In genomic region chr16:88855176-88855575, GRCh38 we compare ENCODE assay signal across 3 cellular contexts.
TF ChIP-seq lines count a peak whose summit lies in the region.

No MANE protein-coding gene starts in this region.

TF ChIP-seq in SK-N-SH, 30 proteins besides CTCF, POLR2A, EP300 and RAD21:
- TF ChIP-seq FOXM1 (IDR thresholded peaks at IDR 0.05; ENCODE audit: low read depth) (no peak), RFX5 (IDR thresholded peaks at IDR 0.05; ENCODE audit: low read length) (no peak), CHD2 (IDR thresholded peaks at IDR 0.05; ENCODE audit: low read length, partially characterized antibody) (no peak), SIN3A (IDR thresholded peaks at IDR 0.05; ENCODE audit: borderline replicate concordance, low read depth, low read length) (no peak), MAX (IDR thresholded peaks at IDR 0.05; ENCODE audit: low read depth) (no peak)
- TF ChIP-seq, protein P1, sequence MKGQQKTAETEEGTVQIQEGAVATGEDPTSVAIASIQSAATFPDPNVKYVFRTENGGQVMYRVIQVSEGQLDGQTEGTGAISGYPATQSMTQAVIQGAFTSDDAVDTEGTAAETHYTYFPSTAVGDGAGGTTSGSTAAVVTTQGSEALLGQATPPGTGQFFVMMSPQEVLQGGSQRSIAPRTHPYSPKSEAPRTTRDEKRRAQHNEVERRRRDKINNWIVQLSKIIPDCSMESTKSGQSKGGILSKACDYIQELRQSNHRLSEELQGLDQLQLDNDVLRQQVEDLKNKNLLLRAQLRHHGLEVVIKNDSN (IDR thresholded peaks at IDR 0.05; ENCODE audit: borderline replicate concordance, low read depth): no peak

TF ChIP-seq in SK-N-SH treated with all-trans-retinoic acid at 6 μM for 48 hours, 23 proteins besides CTCF, POLR2A, EP300 and RAD21:
- TF ChIP-seq ESRRG (CRISPR knock-in tag; IDR thresholded peaks at IDR 0.05) (no peak), ZFP30 (CRISPR knock-in tag; IDR thresholded peaks at IDR 0.05) (no peak), POU6F1 (CRISPR knock-in tag; IDR thresholded peaks at IDR 0.05; ENCODE audit: borderline replicate concordance, low read depth) (no peak), ZC3H10 (CRISPR knock-in tag; IDR thresholded peaks at IDR 0.05) (no peak), OSR1 (CRISPR knock-in tag; IDR thresholded peaks at IDR 0.05) (no peak), PPARA (CRISPR knock-in tag; IDR thresholded peaks at IDR 0.05; ENCODE audit: borderline replicate concordance) (no peak), ZNF565 (CRISPR knock-in tag; conservative IDR thresholded peaks at IDR 0.05; ENCODE audit: low read depth) (no peak), ZNF70 (CRISPR knock-in tag; IDR thresholded peaks at IDR 0.05) (no peak), CSDC2 (CRISPR knock-in tag; IDR thresholded peaks at IDR 0.05) (no peak)
- TF ChIP-seq, protein P2, sequence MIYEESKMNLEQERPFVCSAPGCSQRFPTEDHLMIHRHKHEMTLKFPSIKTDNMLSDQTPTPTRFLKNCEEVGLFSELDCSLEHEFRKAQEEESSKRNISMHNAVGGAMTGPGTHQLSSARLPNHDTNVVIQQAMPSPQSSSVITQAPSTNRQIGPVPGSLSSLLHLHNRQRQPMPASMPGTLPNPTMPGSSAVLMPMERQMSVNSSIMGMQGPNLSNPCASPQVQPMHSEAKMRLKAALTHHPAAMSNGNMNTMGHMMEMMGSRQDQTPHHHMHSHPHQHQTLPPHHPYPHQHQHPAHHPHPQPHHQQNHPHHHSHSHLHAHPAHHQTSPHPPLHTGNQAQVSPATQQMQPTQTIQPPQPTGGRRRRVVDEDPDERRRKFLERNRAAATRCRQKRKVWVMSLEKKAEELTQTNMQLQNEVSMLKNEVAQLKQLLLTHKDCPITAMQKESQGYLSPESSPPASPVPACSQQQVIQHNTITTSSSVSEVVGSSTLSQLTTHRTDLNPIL (CRISPR knock-in tag; IDR thresholded peaks at IDR 0.05; ENCODE audit: low read depth): no peak

TF ChIP-seq in GM12878, 131 proteins besides CTCF, POLR2A, EP300 and RAD21:
- TF ChIP-seq EED (IDR thresholded peaks at IDR 0.05; ENCODE audit: low read depth) (no peak), GATAD2B (conservative IDR thresholded peaks at IDR 0.05; ENCODE audit: low read depth) (no peak), TCF3 (IDR thresholded peaks at IDR 0.05; ENCODE audit: borderline replicate concordance, insufficient read depth, low read depth, low read length) (no peak), TAF1 (IDR thresholded peaks at IDR 0.05; ENCODE audit: borderline replicate concordance, low read depth, low read length) (no peak), IKZF1 (conservative IDR thresholded peaks at IDR 0.05) (no peak)
TF ChIP-seq in GM12878: peak in this region for 0.
